In the genomic region with DNA sequence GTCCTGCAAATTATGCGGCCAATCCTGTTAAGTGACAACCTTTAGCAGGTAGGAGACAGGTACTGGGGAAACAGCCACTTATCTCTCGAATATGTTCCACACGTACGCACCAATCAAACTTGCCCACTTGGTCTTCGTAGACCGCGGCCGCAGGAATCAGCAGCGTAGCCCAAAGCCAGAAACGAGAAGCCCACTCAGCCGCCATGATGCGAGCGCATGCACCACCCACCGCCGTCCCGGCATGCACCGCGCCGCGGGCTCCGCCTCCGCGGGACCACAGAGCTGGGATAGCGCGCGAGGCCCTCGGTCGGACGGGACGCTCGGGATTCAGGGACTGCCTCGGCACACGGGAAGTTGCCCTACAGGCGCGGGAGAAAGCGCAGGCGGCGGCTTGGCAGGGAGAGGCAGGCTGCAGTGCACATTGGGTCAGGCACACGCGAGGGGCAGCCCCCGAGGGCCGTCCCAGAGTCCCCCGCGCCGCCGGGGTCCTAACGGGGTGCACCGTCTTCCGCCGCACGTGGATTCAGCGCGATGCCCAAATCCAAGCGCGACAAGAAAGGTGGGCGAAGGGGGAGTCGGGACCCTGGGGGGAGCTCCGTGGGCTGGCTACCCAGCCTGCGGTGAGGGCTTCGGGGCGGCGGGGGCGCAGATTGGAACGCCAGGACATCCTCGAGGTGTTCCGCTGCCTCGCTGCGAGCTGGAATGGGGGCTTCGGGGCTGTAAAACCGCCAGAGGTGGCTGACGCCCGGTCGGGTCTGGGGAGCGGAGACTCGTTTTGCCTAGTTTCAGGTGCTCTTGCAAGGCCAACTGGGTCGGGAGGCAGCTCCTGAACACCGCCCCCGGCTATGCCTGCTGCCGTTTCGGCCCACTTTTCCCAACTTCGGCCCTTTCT, we compare ENCODE assay signal across 8 cellular contexts.
A peak's percentile ranks its signal among the peaks of the same experiment; 100 is the strongest.
DNase-seq lines count a peak whose midpoint lies in the region; ATAC-seq and TF ChIP-seq lines count a peak whose summit lies in the region.

A gene (minus strand): TSS at position 220 of the 892 bp plus-strand sequence. CDS start 15 bp downstream, at position 205.
A gene (plus strand): TSS at position 501 of the 892 bp plus-strand sequence. CDS start 31 bp downstream, at position 532.

- H3K9me3 ChIP-seq in OCI-LY1 (ENCODE audit: low read length): no peaks in the 10 kb centered on the region

- H2AFZ ChIP-seq in OCI-LY1 (ENCODE audit: low read length): no peak within 1 kb of the TSS; the same call in 1 of the 2 replicates

- H3K4me2 ChIP-seq in OCI-LY1 (ENCODE audit: low read length): peak within 1 kb of the TSS; percentile 98

- H3F3A ChIP-seq in OCI-LY1 (ENCODE audit: insufficient read depth, low read length): no peaks in the 10 kb centered on the region

- H3K79me2 ChIP-seq in OCI-LY1 (ENCODE audit: insufficient read depth, low read length): peaks cover 78% of the 10 kb centered on the region

- peak within 1 kb of the TSS; percentile 81 for H3K9ac ChIP-seq in OCI-LY1 (ENCODE audit: low read length)

- H3K4me1 ChIP-seq in OCI-LY1 (ENCODE audit: insufficient read depth, low read length, severe bottlenecking): peaks cover 35% of the 10 kb centered on the region

- ATAC-seq in GM19467 (IDR thresholded peaks at IDR 0.05; ENCODE audit: unreplicated experiment): peak; percentile 69

- no peak for TF ChIP-seq CTCF in OCI-LY1 (IDR thresholded peaks at IDR 0.05; ENCODE audit: low read length)

- H3K4me3 ChIP-seq in OCI-LY1 (ENCODE audit: low read depth, low read length, poor library complexity, severe bottlenecking): peak within 1 kb of the TSS; percentile 93

- no peaks in the 10 kb centered on the region for H3K9me2 ChIP-seq in OCI-LY1 (ENCODE audit: low read depth, low read length)

- DNase-seq in COLO829 (ENCODE audit: low spot score) (peak; percentile 90), HS-5 (ENCODE audit: low read depth) (peak; percentile 58), activated T-cell treated with anti-CD3 and anti-CD28 coated beads for 1 hour (ENCODE audit: low read depth) (peak; percentile 89), epidermal melanocyte (ENCODE audit: insufficient read length, low spot score) (peak; percentile 88), middle frontal gyrus (ENCODE audit: extremely low spot score, low spot score) (peak; percentile 73)
- DNase-seq in stimulated activated CD8-positive, alpha-beta memory T cell treated with anti-CD3 and anti-CD28 coated beads, Interleukin-2, amount 100 ng/mL, for 1 hour (ENCODE audit: low read depth in 2 of 2): peak; percentile 80 to 81

- H3K27ac ChIP-seq in OCI-LY1 (ENCODE audit: low read depth, low read length, poor library complexity, severe bottlenecking): peak within 1 kb of the TSS; percentile 73

- H3K27me3 ChIP-seq in OCI-LY1 (ENCODE audit: insufficient read depth, low read length): no peaks in the 10 kb centered on the region

- no peaks in the 10 kb centered on the region for H4K20me1 ChIP-seq in OCI-LY1 (ENCODE audit: insufficient read depth, low read length)

- peaks cover 40% of the 10 kb centered on the region for H3K36me3 ChIP-seq in OCI-LY1 (ENCODE audit: insufficient read depth, low read length)

Comparison
In these comparisons a context has a peak if more than half of its experiments do, and no peak if none do; other contexts are left out.
1. Peak in every context shown above with its lines: DNase-seq, ATAC-seq, H3K4me3 ChIP-seq and H3K27ac ChIP-seq.